In the genomic region with DNA sequence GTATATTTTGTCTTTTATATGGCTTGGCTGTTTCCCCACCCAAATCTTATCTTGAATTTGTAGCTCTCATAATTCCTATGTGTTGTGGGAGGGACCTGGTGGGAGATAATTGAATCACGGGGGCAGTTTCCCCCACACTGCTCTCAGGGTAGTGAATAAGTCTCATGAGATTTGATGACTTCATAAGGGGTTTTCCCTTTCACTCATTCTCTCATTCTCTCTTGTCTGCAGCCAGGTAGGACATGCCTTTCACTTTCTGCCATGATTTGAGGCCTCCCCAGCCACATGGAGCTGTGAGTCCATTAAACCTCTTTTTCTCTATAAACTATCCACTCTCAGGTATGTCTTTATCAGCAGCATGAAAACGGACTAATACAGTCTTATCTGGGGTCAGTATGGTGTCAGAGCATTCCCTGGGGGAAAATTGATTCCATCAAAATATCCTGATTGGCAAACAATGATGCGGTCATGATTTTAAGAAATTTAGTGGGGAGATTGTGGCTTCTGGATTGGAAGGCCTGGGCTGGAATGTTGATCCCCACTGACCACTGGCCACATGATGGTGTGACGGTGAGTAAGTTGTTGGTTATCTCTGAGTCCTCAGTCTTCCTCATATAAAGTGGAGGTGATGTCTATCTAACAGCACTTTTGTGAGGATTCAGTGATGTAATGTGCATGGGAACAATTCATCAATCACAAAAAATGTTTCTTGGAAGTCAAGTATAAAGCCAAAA, we compare ENCODE assay signal across 10 cellular contexts. TPM values are rescaled to one million over a fixed set of nuclear protein-coding genes. Genes with fewer than 3 reads are reported as not detected.
DNase-seq lines count a peak whose midpoint lies in the region; ATAC-seq and TF ChIP-seq lines count a peak whose summit lies in the region.
"Had no signal": no experiment of that assay in that cellular context is flagged by ENCODE, and none has a peak within 500 bp of the region (broad histone marks: within the 10 kb centered on the region; RNA-seq: fewer than 3 reads in every experiment).

No MANE protein-coding gene starts in this region.

- ATAC-seq in GM18909 (IDR thresholded peaks at IDR 0.05; ENCODE audit: poor library complexity, unreplicated experiment) (peak; percentile 82), HG02678 (IDR thresholded peaks at IDR 0.05; ENCODE audit: unreplicated experiment) (peak; percentile 78), activated B cell treated with CpG ODN at 0.5 μM for 24 hours (ENCODE audit: low read depth) (peak; percentile 92)

- no peak overlapping the region for H3K4ac ChIP-seq in mesendoderm (ENCODE audit: low read depth, low read length)

- TF ChIP-seq EP300 in sigmoid colon (IDR thresholded peaks at IDR 0.05): no peak

- H3K9me2 ChIP-seq in Karpas-422 (replicated peaks; ENCODE audit: insufficient read depth, low read length): no peaks in the 10 kb centered on the region

- no peaks in the 10 kb centered on the region for H3K9me3 Mint-ChIP-seq in activated B cell treated with CpG ODN at 0.5 μM for 24 hours
- H3K9me3 Mint-ChIP-seq: nephron had no signal

- H3K4me1 Mint-ChIP-seq in activated B cell treated with CpG ODN at 0.5 μM for 24 hours: peaks cover 41% of the 10 kb centered on the region

- no peak overlapping the region for H2BK120ac ChIP-seq in mesendoderm (ENCODE audit: low read depth, low read length)

- no peak overlapping the region for H3K4me3 ChIP-seq in mesendoderm (ENCODE audit: low read length)
- H3K4me3 ChIP-seq in sigmoid colon: no peak overlapping the region
- H3K4me3 ChIP-seq in Karpas-422 (ENCODE audit: low read length): no peak overlapping the region

- H3K27me3 ChIP-seq in mesendoderm (ENCODE audit: insufficient read depth, low read length, poor library complexity): no peaks in the 10 kb centered on the region
- H3K27me3 ChIP-seq in sigmoid colon: no peaks in the 10 kb centered on the region
- H3K27me3 ChIP-seq in Karpas-422 (ENCODE audit: low read length): no peaks in the 10 kb centered on the region

- peak overlapping the region; percentile 39 for H3K4me3 Mint-ChIP-seq in activated B cell treated with CpG ODN at 0.5 μM for 24 hours
- H3K4me3 Mint-ChIP-seq: nephron had no signal

- no peak overlapping the region for H4K8ac ChIP-seq in mesendoderm (ENCODE audit: low read depth, low read length)

- CTCF ChIA-PET in activated B cell treated with CpG ODN at 0.5 μM for 24 hours (lab: Charles Lee): interaction anchor here (1.8 kb wide), 1 partner anchor 27 kb away, joined by 5 read pairs; a partner anchor contains a TSS

- H3K79me2 ChIP-seq in mesendoderm (ENCODE audit: control insufficient read depth, insufficient read depth, low read length) (no peaks in the 10 kb centered on the region), Karpas-422 (ENCODE audit: low read length) (no peaks in the 10 kb centered on the region)

- H3K9me3 ChIP-seq in sigmoid colon: no peaks in the 10 kb centered on the region
- H3K9me3 ChIP-seq in Karpas-422 (ENCODE audit: low read length): no peaks in the 10 kb centered on the region

- no peak overlapping the region for H3K9ac ChIP-seq in mesendoderm (ENCODE audit: low read length)
- no peak overlapping the region for H3K9ac ChIP-seq in Karpas-422 (ENCODE audit: low read length)

- H3K79me1 ChIP-seq in mesendoderm (ENCODE audit: low read length): no peaks in the 10 kb centered on the region

- no peak overlapping the region for H2AK5ac ChIP-seq in mesendoderm (ENCODE audit: low read length)

- intact Hi-C loops in activated B cell treated with CpG ODN at 0.5 μM for 24 hours (cut with micrococcal nuclease): loop anchor here (1.0 to 10.0 kb wide), 3 partner anchors 22 to 1662 kb away; a partner anchor contains a TSS
- intact Hi-C loops in sigmoid colon (cut with DNase I): no loop called here

- H3K27ac ChIP-seq in mesendoderm (ENCODE audit: low read depth, low read length) (no peak overlapping the region), sigmoid colon (no peak overlapping the region), Karpas-422 (ENCODE audit: low read length) (no peak overlapping the region)

- H2BK5ac ChIP-seq in mesendoderm (ENCODE audit: low read length): no peak overlapping the region

- H3K36me3 ChIP-seq in mesendoderm (ENCODE audit: control insufficient read depth, insufficient read depth, low read length): no peaks in the 10 kb centered on the region
- H3K36me3 ChIP-seq in sigmoid colon: no peaks in the 10 kb centered on the region
- no peaks in the 10 kb centered on the region for H3K36me3 ChIP-seq in Karpas-422 (ENCODE audit: insufficient read depth, low read length)

- TF ChIP-seq POLR2A in sigmoid colon (IDR thresholded peaks at IDR 0.05): no peak

- DNase-seq in activated B cell treated with CpG ODN at 0.5 μM for 24 hours (no peak), mesendoderm (no peak), sigmoid colon (no peak), Karpas-422 (no peak), HCEC 1CT (no peak)
- peak; percentile 64 for DNase-seq in stimulated activated CD4-positive, alpha-beta T cell treated with anti-CD3 and anti-CD28 coated beads, Interleukin-15, amount 100 ng/mL, for 24 hours
- DNase-seq: NCI-H345 had no signal

- WGBS in mesendoderm (ENCODE audit: extremely low coverage, insufficient coverage, low lambda C conversion rate): no CpG with 5 or more reads among the region's 4 CpGs
- whole genome bisulfite sequencing in sigmoid colon, 2 donors: 72 to 80% methylated on average over 4 of the region's 4 CpGs

- H3K27ac Mint-ChIP-seq in activated B cell treated with CpG ODN at 0.5 μM for 24 hours: peak overlapping the region; percentile 54
- H3K27ac Mint-ChIP-seq: nephron had no signal

- H4K5ac ChIP-seq in mesendoderm (ENCODE audit: low read length): no peak overlapping the region

- H3K4me1 ChIP-seq in mesendoderm (ENCODE audit: control insufficient read depth, low read depth, low read length) (no peaks in the 10 kb centered on the region), sigmoid colon (no peaks in the 10 kb centered on the region), Karpas-422 (ENCODE audit: low read length) (peaks cover 8% of the 10 kb centered on the region)

- H3K4me2 ChIP-seq in mesendoderm (ENCODE audit: low read length): no peak overlapping the region
- no peak overlapping the region for H3K4me2 ChIP-seq in Karpas-422 (ENCODE audit: low read depth, low read length, poor library complexity, severe bottlenecking)

- H2BK15ac ChIP-seq in mesendoderm (replicated peaks; ENCODE audit: low read depth): no peak overlapping the region

- no peak overlapping the region for H2AFZ ChIP-seq in Karpas-422 (ENCODE audit: low read length)

- no peak for TF ChIP-seq CTCF in activated B cell treated with CpG ODN at 0.5 μM for 24 hours (IDR thresholded peaks at IDR 0.05)
- no peak for TF ChIP-seq CTCF in sigmoid colon (IDR thresholded peaks at IDR 0.05)

- peaks cover 1% of the 10 kb centered on the region for H3K27me3 Mint-ChIP-seq in activated B cell treated with CpG ODN at 0.5 μM for 24 hours

- POLR2A ChIA-PET in activated B cell treated with CpG ODN at 0.5 μM for 24 hours (lab: Charles Lee): interaction anchor here (0.6 to 1.2 kb wide), 3 partner anchors 22 to 28 kb away, joined by 3 to 4 read pairs (median 3); no protein-coding TSS in a partner anchor

- H3K36me3 Mint-ChIP-seq in activated B cell treated with CpG ODN at 0.5 μM for 24 hours (ENCODE audit: low read depth): no peaks in the 10 kb centered on the region

- H3K18ac ChIP-seq in mesendoderm (ENCODE audit: low read length): no peak overlapping the region

- no peak overlapping the region for H3K56ac ChIP-seq in mesendoderm (ENCODE audit: low read length)

- H3K23ac ChIP-seq in mesendoderm (ENCODE audit: low read length): no peak overlapping the region

- H4K20me1 ChIP-seq in Karpas-422 (ENCODE audit: insufficient read depth, low read depth, low read length): 0 out of 2 replicates have a peak, but pooled peaks cover 3% of the 10 kb centered on the region

RNA-seq across cellular contexts. Expression of a gene that starts 27.5 kb away (rescaled TPM):
- total RNA-seq in activated B cell treated with CpG ODN at 0.5 μM for 24 hours (212 and 256 TPM in 2 replicates), sigmoid colon (100 to 1,000 TPM; 141 to 179 (median 150) TPM)
- 49.3 TPM for polyA plus RNA-seq in mesendoderm (2013, experiment 1 of 2)
- 49.3 TPM for polyA plus RNA-seq in mesendoderm (2013, experiment 2 of 2)
- polyA plus RNA-seq in sigmoid colon: 10 to 100 TPM; 41.4 to 73.0 (median 44.9) TPM
- 107 and 168 TPM in 2 replicates for total RNA-seq in Karpas-422 (2014; rRNA removed; shearing (Covaris generic); ENCODE audit: low replicate concordance)
